In the genomic region with DNA sequence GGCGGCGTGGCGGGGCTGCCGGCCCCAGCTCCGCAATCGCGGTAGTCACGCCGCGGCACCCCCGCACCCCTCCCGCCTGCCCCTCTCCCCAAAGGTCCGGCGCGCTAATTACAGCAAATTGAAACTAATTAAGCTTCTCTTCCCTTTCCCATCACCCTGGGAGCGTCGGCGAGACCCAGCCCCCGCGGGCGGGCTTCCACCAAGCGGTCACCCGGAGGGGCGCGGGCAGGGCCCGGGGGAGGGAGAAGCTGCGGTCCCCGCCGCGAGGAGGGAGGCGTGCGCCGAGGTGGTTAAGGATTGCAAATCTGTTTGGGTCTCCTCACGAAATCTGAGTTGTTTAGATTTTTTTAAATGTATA, we compare ENCODE assay signal across 17 cellular contexts. TPM values are rescaled to one million over a fixed set of nuclear protein-coding genes. Genes with fewer than 3 reads are reported as not detected.
DNase-seq lines count a peak whose midpoint lies in the region; ATAC-seq, FAIRE-seq and TF ChIP-seq lines count a peak whose summit lies in the region.
"Had no signal": no experiment of that assay in that cellular context is flagged by ENCODE, and none has a peak within 500 bp of the region (broad histone marks: within the 10 kb centered on the region; RNA-seq: fewer than 3 reads in every experiment).

No MANE protein-coding gene starts in this region.

- no peak overlapping the region for H3K27ac ChIP-seq in CD4-positive, CD25-positive, alpha-beta regulatory T cell (ENCODE audit: insufficient read depth, low read length, poor library complexity, severe bottlenecking)
- no peak overlapping the region for H3K27ac ChIP-seq in endothelial cell of umbilical vein (ENCODE audit: insufficient read depth, low read depth, low read length)
- H3K27ac ChIP-seq: adrenal gland; BLaER1 treated with 17β-estradiol and CSF1 and Interleukin-3, amounts not matched to agents 10 nM and 100 nM had no signal

- no peaks in the 10 kb centered on the region for H3K36me3 ChIP-seq in CD4-positive, CD25-positive, alpha-beta regulatory T cell (ENCODE audit: control insufficient read depth, insufficient read depth, low read length)
- H3K36me3 ChIP-seq in NT2/D1 (ENCODE audit: insufficient read depth, insufficient read length, low read length) (no peaks in the 10 kb centered on the region), endothelial cell of umbilical vein (ENCODE audit: control insufficient read depth in 2 of 2, extremely low read depth in 1 of 2, insufficient read depth in 2 of 2, low read length in 2 of 2) (no peaks in the 10 kb centered on the region)
- H3K36me3 ChIP-seq: adrenal gland; BLaER1 treated with 17β-estradiol and CSF1 and Interleukin-3, amounts not matched to agents 10 nM and 100 nM had no signal

- no peaks in the 10 kb centered on the region for H3K9me1 ChIP-seq in endothelial cell of umbilical vein (replicated peaks; ENCODE audit: control insufficient read depth, extremely low read depth, insufficient read depth, low read length)

- peaks cover 6 to 21% (median 14%) of the 10 kb centered on the region in 4 donors for H3K4me1 Mint-ChIP-seq in CD4-positive, CD25-positive, alpha-beta regulatory T cell
- peaks cover 30% of the 10 kb centered on the region for H3K4me1 Mint-ChIP-seq in nephron

- H2AFZ ChIP-seq in endothelial cell of umbilical vein (ENCODE audit: low read depth, low read length): no peak overlapping the region

- H3K4me3 Mint-ChIP-seq in CD4-positive, CD25-positive, alpha-beta regulatory T cell: peak overlapping the region; percentile 49 to 81 (median 64)
- H3K4me3 Mint-ChIP-seq in nephron: peak overlapping the region; percentile 80 to 82 (median 82)

- H3K27me3 ChIP-seq in CD4-positive, CD25-positive, alpha-beta regulatory T cell (ENCODE audit: control insufficient read depth, insufficient read depth, low read length): peaks cover 2% of the 10 kb centered on the region
- peaks cover 79% of the 10 kb centered on the region for H3K27me3 ChIP-seq in NT2/D1 (ENCODE audit: insufficient read depth, insufficient read length)
- peaks cover 33 to 58% of the 10 kb centered on the region in 2 experiments for H3K27me3 ChIP-seq in endothelial cell of umbilical vein (ENCODE audit: control insufficient read depth in 2 of 2, insufficient read depth in 2 of 2, low read length in 2 of 2)

- peaks cover 4% of the 10 kb centered on the region for H3K36me3 Mint-ChIP-seq in CD4-positive, CD25-positive, alpha-beta regulatory T cell
- peaks cover 1% of the 10 kb centered on the region for H3K36me3 Mint-ChIP-seq in nephron (ENCODE audit: low read depth)

- H3K79me2 ChIP-seq in endothelial cell of umbilical vein (ENCODE audit: control insufficient read depth, insufficient read depth, low read length): no peaks in the 10 kb centered on the region

- FAIRE-seq in endothelial cell of umbilical vein (lab: Jason Lieb, UNC): no peak
- no peak for FAIRE-seq in GM12892 (lab: Jason Lieb, UNC)

- peaks cover 0 to 5% (median 0%) of the 10 kb centered on the region in 7 donors for H3K9me3 Mint-ChIP-seq in CD4-positive, CD25-positive, alpha-beta regulatory T cell
- H3K9me3 Mint-ChIP-seq in nephron: no peaks in the 10 kb centered on the region

- intact Hi-C loops in endothelial cell of umbilical vein (cut with micrococcal nuclease): no loop called here

- H3K4me3 ChIP-seq in CD4-positive, CD25-positive, alpha-beta regulatory T cell (ENCODE audit: low read depth, low read length): no peak overlapping the region
- H3K4me3 ChIP-seq in NT2/D1 (ENCODE audit: insufficient read length, low read depth): peak overlapping the region; percentile 29
- H3K4me3 ChIP-seq in endothelial cell of umbilical vein (replicated peaks in 1 of 3; ENCODE audit: insufficient read depth in 1 of 3, low read depth in 1 of 3, low read length in 3 of 3): peak overlapping the region in 1 of 3 experiments; percentile 9
- H3K4me3 ChIP-seq: adrenal gland; BLaER1 treated with 17β-estradiol and CSF1 and Interleukin-3, amounts not matched to agents 10 nM and 100 nM had no signal

- H4K20me1 ChIP-seq in endothelial cell of umbilical vein (replicated peaks; ENCODE audit: control insufficient read depth, extremely low read depth, insufficient read depth, low read length): no peaks in the 10 kb centered on the region

- peak overlapping the region; percentile 4 for H3K4me2 ChIP-seq in endothelial cell of umbilical vein (ENCODE audit: insufficient read depth, low read length)

- no TSS peak for BruUV-seq in endothelial cell of umbilical vein (replicated peaks; lab: Mats Ljungman, UMichigan)

- POLR2A ChIA-PET in endothelial cell of umbilical vein (lab: Charles Lee) (no interaction called here), GM10248 (lab: Yijun Ruan, JAX) (no interaction called here)

- H3K27ac Mint-ChIP-seq in CD4-positive, CD25-positive, alpha-beta regulatory T cell: no peak overlapping the region
- peak overlapping the region in 1 of 3 experiments; percentile 46 for H3K27ac Mint-ChIP-seq in nephron

- dilution Hi-C loops in endothelial cell of umbilical vein (cut with MboI; ENCODE audit: extremely low pct_ligation_motif_present, low sequenced_read_pairs): no loop called here

- no peaks in the 10 kb centered on the region for H3K9me3 ChIP-seq in CD4-positive, CD25-positive, alpha-beta regulatory T cell (ENCODE audit: control insufficient read depth in 2 of 2, low read length in 2 of 2)
- no peaks in the 10 kb centered on the region for H3K9me3 ChIP-seq in NT2/D1 (ENCODE audit: insufficient read depth, low read length)
- H3K9me3 ChIP-seq in endothelial cell of umbilical vein (replicated peaks; ENCODE audit: control insufficient read depth, insufficient read depth, low read length): no peaks in the 10 kb centered on the region
- H3K9me3 ChIP-seq: adrenal gland had no signal

- no peak for TF ChIP-seq CTCF in endothelial cell of umbilical vein (IDR thresholded peaks at IDR 0.05; ENCODE audit: extremely low read depth in 1 of 2, insufficient read depth in 1 of 2, low read depth in 1 of 2, low read length in 2 of 2)
- no peak for TF ChIP-seq CTCF in nephron (IDR thresholded peaks at IDR 0.05; ENCODE audit: unreplicated experiment in 3 of 3)
- TF ChIP-seq CTCF in GM10248 (IDR thresholded peaks at IDR 0.05; ENCODE audit: control extremely low read depth, extremely low read depth, low read depth, missing control alignments): no peak

- peaks cover 16% of the 10 kb centered on the region for H3K4me1 ChIP-seq in CD4-positive, CD25-positive, alpha-beta regulatory T cell (ENCODE audit: control insufficient read depth, insufficient read depth, low read length, poor library complexity, severe bottlenecking)
- H3K4me1 ChIP-seq in NT2/D1 (ENCODE audit: insufficient read depth, insufficient read length) (peaks cover 5% of the 10 kb centered on the region), endothelial cell of umbilical vein (ENCODE audit: control insufficient read depth, extremely low read depth, insufficient read depth, low read length) (peaks cover 5% of the 10 kb centered on the region)

- no peak for DNase-seq in CD4-positive, CD25-positive, alpha-beta regulatory T cell
- no peak for DNase-seq in NT2/D1 (ENCODE audit: low read depth, low spot score)
- no peak for DNase-seq in endothelial cell of umbilical vein (ENCODE audit: low read depth, low spot score)
- DNase-seq in GM10248 (ENCODE audit: extremely low spot score): no peak
- DNase-seq in GM12892 (ENCODE audit: insufficient read length): no peak
- DNase-seq: adrenal gland; effector memory CD4-positive, alpha-beta T cell; head of caudate nucleus; mammary epithelial cell; NCI-H1105; T-helper 9 cell had no signal

- CTCF ChIA-PET in endothelial cell of umbilical vein (lab: Charles Lee) (interaction anchor here (1.1 kb wide), 1 partner anchor 164 kb away, joined by 4 read pairs; no protein-coding TSS in a partner anchor), GM10248 (lab: Yijun Ruan, JAX) (interaction anchor here (1.0 to 2.8 kb wide), 3 partner anchors 18 to 164 kb away, joined by 3 to 7 read pairs (median 3); no protein-coding TSS in a partner anchor)

- TF ChIP-seq POLR2A in endothelial cell of umbilical vein (IDR thresholded peaks at IDR 0.05; ENCODE audit: low read depth, low read length): no peak
- no peak for TF ChIP-seq POLR2A in GM12892 (IDR thresholded peaks at IDR 0.05; ENCODE audit: low read depth, low read length)

- no peak overlapping the region for H3K9ac ChIP-seq in NT2/D1 (ENCODE audit: insufficient read length, low read depth)
- H3K9ac ChIP-seq in endothelial cell of umbilical vein (replicated peaks; ENCODE audit: extremely low read depth, insufficient read depth, low read length): no peak overlapping the region
- H3K9ac ChIP-seq: BLaER1 treated with 17β-estradiol and CSF1 and Interleukin-3, amounts not matched to agents 10 nM and 100 nM had no signal

- peaks cover 45% of the 10 kb centered on the region for H3K27me3 Mint-ChIP-seq in CD4-positive, CD25-positive, alpha-beta regulatory T cell
- peaks cover 95% of the 10 kb centered on the region for H3K27me3 Mint-ChIP-seq in nephron (ENCODE audit: low read depth)

- no peak for ATAC-seq in CD4-positive, CD25-positive, alpha-beta regulatory T cell (ENCODE audit: low read depth in 2 of 2)
- ATAC-seq in GM21723 (IDR thresholded peaks at IDR 0.05; ENCODE audit: unreplicated experiment) (no peak), GM21390 (IDR thresholded peaks at IDR 0.05; ENCODE audit: unreplicated experiment) (no peak)

TF ChIP-seq in endothelial cell of umbilical vein, 7 proteins besides CTCF, POLR2A, EP300 and RAD21:
- TF ChIP-seq GATA2 (IDR thresholded peaks at IDR 0.05; ENCODE audit: insufficient read depth, insufficient read length, low read depth, low read length): no peak
- peak; percentile 56 for TF ChIP-seq EZH2 (IDR thresholded peaks at IDR 0.05; ENCODE audit: borderline replicate concordance, low read depth, low read length, severe bottlenecking)

RNA-seq across cellular contexts. Expression of a gene that starts 13.1 kb away (rescaled TPM):
- not detected for total RNA-seq in CD4-positive, CD25-positive, alpha-beta regulatory T cell
- polyA plus RNA-seq in CD4-positive, CD25-positive, alpha-beta regulatory T cell: not detected
- total RNA-seq in endothelial cell of umbilical vein: not detected in 2 replicates
- polyA plus RNA-seq in endothelial cell of umbilical vein: not detected in 2 replicates
- polyA plus RNA-seq in endothelial cell of umbilical vein (2011; cell fraction: cytosol; rRNA removed): not detected in 2 replicates
- polyA plus RNA-seq in endothelial cell of umbilical vein (2011; cell fraction: nucleus; rRNA removed): not detected in 2 replicates
- polyA plus RNA-seq in endothelial cell of umbilical vein (2012): not detected in 2 replicates
- not detected in 2 replicates for polyA minus RNA-seq in endothelial cell of umbilical vein
- not detected for polyA minus RNA-seq in endothelial cell of umbilical vein (2011; cell fraction: cytosol; rRNA and poly(A)+ RNA removed)
- polyA minus RNA-seq in endothelial cell of umbilical vein (2011; cell fraction: nucleus; rRNA and poly(A)+ RNA removed): not detected in 2 replicates
- polyA plus RNA-seq in GM12892 (2012; ENCODE audit: missing spikeins): not detected
- total RNA-seq: activated CD8-positive, alpha-beta memory T cell treated with anti-CD3 and anti-CD28 coated beads for 36 hours; adrenal gland; mammary epithelial cell; pulmonary artery endothelial cell had no signal
- polyA plus RNA-seq: adrenal gland, mammary epithelial cell had no signal
